Comparison of ENCODE assay signal across 8 cellular contexts in the genomic region with DNA sequence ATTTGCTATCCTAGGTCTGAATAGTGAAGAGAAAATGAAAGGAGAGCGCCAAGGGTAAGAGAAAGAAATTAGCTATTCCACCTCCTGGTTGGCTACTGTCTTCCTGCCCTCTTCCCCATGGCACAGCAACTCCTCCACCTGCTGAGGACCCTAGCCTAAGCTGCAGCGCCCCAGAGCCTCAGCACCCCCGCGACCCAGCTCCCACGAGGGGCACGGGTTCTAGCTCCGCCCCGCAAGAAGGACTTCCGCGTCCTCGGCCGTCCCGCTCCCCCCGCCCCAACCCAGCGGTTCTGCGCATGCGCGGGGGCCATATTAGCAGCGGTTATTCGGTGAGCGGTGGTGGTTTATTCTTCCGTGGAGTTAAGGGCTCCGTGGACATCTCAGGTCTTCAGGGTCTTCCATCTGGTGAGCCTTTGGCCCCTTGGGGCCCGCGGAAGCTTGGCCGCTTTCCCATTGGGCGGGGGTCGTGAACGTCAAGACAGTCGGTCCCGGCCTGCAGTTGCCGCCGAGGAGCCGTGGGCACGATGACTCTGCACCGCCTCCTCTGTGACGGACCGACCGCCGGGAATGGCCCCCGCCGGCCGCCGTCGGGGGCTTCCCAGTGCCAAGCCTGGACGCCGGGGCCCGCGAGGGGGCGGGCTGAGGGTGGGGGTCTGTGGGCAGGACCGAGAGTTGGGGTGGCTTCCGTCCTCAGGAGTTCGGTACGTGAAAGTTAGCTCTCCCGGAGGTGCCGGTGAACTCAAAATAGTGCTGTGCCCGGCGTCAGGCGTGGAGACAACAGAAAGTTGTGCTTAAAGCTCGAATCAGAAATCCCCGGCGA. TPM values are rescaled to one million over a fixed set of nuclear protein-coding genes. Genes with fewer than 3 reads are reported as not detected.
DNase-seq lines count a peak whose midpoint lies in the region; ATAC-seq and TF ChIP-seq lines count a peak whose summit lies in the region.

TSS of gene PSMA4 (plus strand) at position 310 of the 820 bp plus-strand sequence. CDS start 1,484 bp downstream, outside the sequence.

- H3F3A ChIP-seq in GM23338 (replicated peaks; ENCODE audit: low read depth) = no peaks in the 10 kb centered on the region
- H3F3A ChIP-seq in neural cell (ENCODE audit: insufficient read depth, low read length, poor library complexity, severe bottlenecking) = no peaks in the 10 kb centered on the region

- TF ChIP-seq CTCF in GM23338 (conservative IDR thresholded peaks at IDR 0.05; ENCODE audit: low read depth in 2 of 2) (no peak), LNCaP clone FGC (IDR thresholded peaks at IDR 0.05; ENCODE audit: control insufficient read depth, extremely low read depth, insufficient read depth) (no peak), RWPE2 (IDR thresholded peaks at IDR 0.05; ENCODE audit: poor library complexity, severe bottlenecking) (no peak), fibroblast of the aortic adventitia (IDR thresholded peaks at IDR 0.05; ENCODE audit: insufficient read depth, low read length) (peak; percentile 29), neural cell (IDR thresholded peaks at IDR 0.05; ENCODE audit: poor library complexity, severe bottlenecking) (no peak), stomach (IDR thresholded peaks at IDR 0.05) (peak in 1 of 7 experiments; percentile 12)

- H3K4me1 Mint-ChIP-seq in GM23338 = peaks cover 9% of the 10 kb centered on the region

- H3K27me3 Mint-ChIP-seq in GM23338 (ENCODE audit: insufficient read depth, low read depth, poor library complexity) = peaks cover 9% of the 10 kb centered on the region

- H3K79me2 ChIP-seq in GM23338 (replicated peaks; ENCODE audit: insufficient read depth) = peaks cover 22% of the 10 kb centered on the region
- H3K79me2 ChIP-seq in neural cell (replicated peaks; ENCODE audit: insufficient read depth, low read length) = peaks cover 23% of the 10 kb centered on the region

- peaks cover 33% of the 10 kb centered on the region for H3K36me3 Mint-ChIP-seq in GM23338 (ENCODE audit: low read depth)

- peak; percentile 19 for TF ChIP-seq RAD21 in neural cell (conservative IDR thresholded peaks at IDR 0.05)

- H3K27me3 ChIP-seq in GM23338 (ENCODE audit: insufficient read depth) = no peaks in the 10 kb centered on the region
- no peaks in the 10 kb centered on the region for H3K27me3 ChIP-seq in RWPE2 (ENCODE audit: insufficient read depth, poor library complexity, severe bottlenecking)
- no peaks in the 10 kb centered on the region for H3K27me3 ChIP-seq in neural cell (ENCODE audit: insufficient read depth, low read depth, low read length)
- H3K27me3 ChIP-seq in stomach = no peaks in the 10 kb centered on the region

- H3K9me3 Mint-ChIP-seq in GM23338 = no peaks in the 10 kb centered on the region; the same call in 2 of the 3 replicates

- TF ChIP-seq EP300 in neural cell (conservative IDR thresholded peaks at IDR 0.05; ENCODE audit: poor library complexity, severe bottlenecking) (peak; percentile 36), stomach (IDR thresholded peaks at IDR 0.05) (no peak)

- peak within 1 kb of the TSS; percentile 94 for H2AFZ ChIP-seq in GM23338
- H2AFZ ChIP-seq in neural cell (ENCODE audit: low read depth, low read length) = peak within 1 kb of the TSS; percentile 93

- H3K27ac Mint-ChIP-seq in GM23338 = peak within 1 kb of the TSS; percentile 99

- DNase-seq in EH (ENCODE audit: low read depth) (peak; percentile 86), GM23338 (ENCODE audit: low spot score) (peak; percentile 89), LNCaP clone FGC (ENCODE audit: low read depth) (no peak), RWPE2 (ENCODE audit: low spot score) (peak; percentile 89), fibroblast of the aortic adventitia (ENCODE audit: low read depth) (peak; percentile 85), stomach (peak; percentile 94)
- peak; percentile 91 for DNase-seq in activated effector memory CD4-positive, alpha-beta T cell treated with Interleukin-2 at 50 U/mL for 16 hours

- H3K36me3 ChIP-seq in GM23338 (ENCODE audit: insufficient read depth) (peaks cover 32% of the 10 kb centered on the region), RWPE2 (ENCODE audit: low read depth) (peaks cover 40% of the 10 kb centered on the region), neural cell (ENCODE audit: insufficient read depth, low read length) (peaks cover 5% of the 10 kb centered on the region), stomach (peaks cover 13 to 32% (median 31%) of the 10 kb centered on the region in 4 donors)

- H3K4me3 ChIP-seq in GM23338 (peak within 1 kb of the TSS; percentile 88), LNCaP clone FGC (ENCODE audit: low read depth, low read length) (peak within 1 kb of the TSS; percentile 81), RWPE2 (ENCODE audit: severe bottlenecking) (peak within 1 kb of the TSS; percentile 86), fibroblast of the aortic adventitia (ENCODE audit: low read depth, low read length) (peak within 1 kb of the TSS; percentile 93), neural cell (ENCODE audit: low read length) (peak within 1 kb of the TSS; percentile 94), stomach (peak within 1 kb of the TSS; percentile 69 to 81 (median 72))

- H3K27ac ChIP-seq in GM23338 (ENCODE audit: low read depth) (peak within 1 kb of the TSS; percentile 95), RWPE2 (ENCODE audit: poor library complexity, severe bottlenecking) (peak within 1 kb of the TSS; percentile 45), neural cell (ENCODE audit: low read length) (peak within 1 kb of the TSS; percentile 91), stomach (peak within 1 kb of the TSS; percentile 91 to 97 (median 94))

- H3K4me2 ChIP-seq in GM23338 = peak within 1 kb of the TSS; percentile 95
- peak within 1 kb of the TSS; percentile 79 for H3K4me2 ChIP-seq in neural cell (ENCODE audit: low read length)

- ATAC-seq in GM23338 (peak; percentile 91), RWPE2 (ENCODE audit: low read depth) (peak; percentile 81)

- H3K4me1 ChIP-seq in GM23338 (ENCODE audit: insufficient read depth) (peaks cover 8% of the 10 kb centered on the region; the same call in 1 of the 2 replicates), RWPE2 (ENCODE audit: insufficient read depth, poor library complexity, severe bottlenecking) (peaks cover 9% of the 10 kb centered on the region), stomach (peaks cover 15 to 31% (median 27%) of the 10 kb centered on the region in 4 donors)

- H3K9me3 ChIP-seq in RWPE2 (ENCODE audit: severe bottlenecking) (no peaks in the 10 kb centered on the region), neural cell (ENCODE audit: low read length) (no peaks in the 10 kb centered on the region), stomach (no peaks in the 10 kb centered on the region)

- peak within 1 kb of the TSS; percentile 95 for H3K4me3 Mint-ChIP-seq in GM23338

- TF ChIP-seq POLR2A in stomach (IDR thresholded peaks at IDR 0.05) = peak in 2 of 4 donors; percentile 34 to 43

- intact Hi-C loops in stomach (cut with DNase I; ENCODE audit: low total_unique reads) = no loop called here

- peak within 1 kb of the TSS; percentile 93 for H3K9ac ChIP-seq in neural cell (ENCODE audit: low read length)

- peaks cover 3% of the 10 kb centered on the region; the same call in 1 of the 2 replicates for H3K9me2 ChIP-seq in GM23338 (ENCODE audit: insufficient read depth)
- H3K9me2 ChIP-seq in neural cell (ENCODE audit: insufficient read depth, low read length) = no peaks in the 10 kb centered on the region

- 0 to 1% (median 1%) methylated on average over 18 to 62 of the region's 62 CpGs for WGBS in stomach, 5 donors

- peaks cover 15% of the 10 kb centered on the region; the same call in 1 of the 2 replicates for H4K20me1 ChIP-seq in GM23338 (replicated peaks; ENCODE audit: insufficient read depth)
- H4K20me1 ChIP-seq in neural cell (ENCODE audit: insufficient read depth) = no peaks in the 10 kb centered on the region

TF ChIP-seq in GM23338, 12 proteins besides CTCF, POLR2A, EP300 and RAD21:
- TF ChIP-seq CREB1 (CRISPR knock-in tag; IDR thresholded peaks at IDR 0.05; ENCODE audit: low read depth) = peak; percentile 28; the same call in 1 of the 2 replicates
- peak; percentile 97 for TF ChIP-seq POLR2AphosphoS5 (IDR thresholded peaks at IDR 0.05; ENCODE audit: low read depth)
- TF ChIP-seq, protein P1, sequence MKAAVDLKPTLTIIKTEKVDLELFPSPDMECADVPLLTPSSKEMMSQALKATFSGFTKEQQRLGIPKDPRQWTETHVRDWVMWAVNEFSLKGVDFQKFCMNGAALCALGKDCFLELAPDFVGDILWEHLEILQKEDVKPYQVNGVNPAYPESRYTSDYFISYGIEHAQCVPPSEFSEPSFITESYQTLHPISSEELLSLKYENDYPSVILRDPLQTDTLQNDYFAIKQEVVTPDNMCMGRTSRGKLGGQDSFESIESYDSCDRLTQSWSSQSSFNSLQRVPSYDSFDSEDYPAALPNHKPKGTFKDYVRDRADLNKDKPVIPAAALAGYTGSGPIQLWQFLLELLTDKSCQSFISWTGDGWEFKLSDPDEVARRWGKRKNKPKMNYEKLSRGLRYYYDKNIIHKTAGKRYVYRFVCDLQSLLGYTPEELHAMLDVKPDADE (IDR thresholded peaks at IDR 0.05) = peak; percentile 30; the same call in 1 of the 2 replicates
- TF ChIP-seq STAT1 (IDR thresholded peaks at IDR 0.05; ENCODE audit: unreplicated experiment) = no peak

TF ChIP-seq in neural cell, 6 proteins besides CTCF, POLR2A, EP300 and RAD21 (continues in another document):
- TF ChIP-seq TAF1 (IDR thresholded peaks at IDR 0.05; ENCODE audit: low read depth) (peak; percentile 85), MXI1 (conservative IDR thresholded peaks at IDR 0.05; ENCODE audit: poor library complexity, severe bottlenecking) (peak; percentile 75), SMC3 (conservative IDR thresholded peaks at IDR 0.05; ENCODE audit: poor library complexity) (no peak), EZH2 (IDR thresholded peaks at IDR 0.05; ENCODE audit: borderline replicate concordance, insufficient read depth, low read length, poor library complexity, severe bottlenecking) (no peak), POLR2AphosphoS5 (IDR thresholded peaks at IDR 0.05) (peak; percentile 93)

RNA-seq across cellular contexts. Expression of gene PSMA4, which starts in this region (rescaled TPM):
- total RNA-seq in GM23338 (2014; rRNA removed; shearing (Covaris generic)) = 301 and 322 TPM in 2 replicates
- polyA plus RNA-seq in GM23338 (2016; fragmentation: Nextera tagmentation; extraction: Ambion mirVana) (466 and 552 TPM in 2 replicates), neural cell (357 and 421 TPM in 2 replicates), stomach (100 to 1,000 TPM; 150 to 257 (median 228) TPM)
- total RNA-seq in fibroblast of the aortic adventitia (ENCODE audit: low replicate concordance) (107 and 275 TPM in 2 replicates), stomach (100 to 1,000 TPM in 2 of 5 donors, 10 to 100 TPM in 2, 1 to 10 TPM in 1; 7.2 to 393 (median 50.3) TPM)
- 189 and 218 TPM in 2 replicates for polyA minus RNA-seq in neural cell

Comparison
In these comparisons a context has a peak if more than half of its experiments do, and no peak if none do; other contexts are left out.
1. H3K27ac ChIP-seq: peak in every context shown above with its lines; median percentile 95 in GM23338; 94 in stomach; 91 in neural cell; 45 in RWPE2.